ENCODE assay signal across 12 cellular contexts in the genomic region with DNA sequence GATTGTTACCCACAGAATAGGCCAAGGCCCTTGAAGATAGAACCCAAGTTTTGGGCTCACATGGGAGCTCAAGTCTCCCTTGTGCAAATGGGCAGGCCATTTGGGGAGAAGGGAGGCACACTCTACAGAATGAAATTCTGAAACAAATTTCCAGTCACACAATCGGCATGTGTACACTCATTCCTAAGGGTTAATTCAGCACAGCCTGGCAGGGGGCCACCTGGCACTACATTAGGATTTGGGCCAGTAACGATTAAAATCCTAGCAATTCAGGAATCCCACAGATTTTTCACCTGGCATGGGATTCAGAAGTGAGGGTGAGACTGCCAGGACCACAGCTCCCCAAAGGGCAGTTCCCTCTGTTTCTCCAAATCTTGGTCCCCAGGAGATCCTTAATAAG. TPM values are rescaled to one million over a fixed set of nuclear protein-coding genes. Genes with fewer than 3 reads are reported as not detected.
DNase-seq lines count a peak whose midpoint lies in the region; ATAC-seq and TF ChIP-seq lines count a peak whose summit lies in the region.
"Had no signal": no experiment of that assay in that cellular context is flagged by ENCODE, and none has a peak within 500 bp of the region (broad histone marks: within the 10 kb centered on the region; RNA-seq: fewer than 3 reads in every experiment).

No MANE protein-coding gene starts in this region.

- peaks cover 75 to 88% of the 10 kb centered on the region in 2 donors for H3K36me3 Mint-ChIP-seq in CD14-positive monocyte

- no peak for TF ChIP-seq POLR2A in GM18505 (IDR thresholded peaks at IDR 0.05; ENCODE audit: borderline replicate concordance, extremely low read depth, insufficient read depth, insufficient read length)

- H3K4me1 Mint-ChIP-seq in CD14-positive monocyte, result peaks cover 31% of the 10 kb centered on the region

- H3K4me3 ChIP-seq in astrocyte of the cerebellum (ENCODE audit: low read depth, low read length), result no peak overlapping the region
- H3K4me3 ChIP-seq: upper lobe of right lung had no signal

- no peaks in the 10 kb centered on the region for H3K27me3 Mint-ChIP-seq in CD14-positive monocyte (ENCODE audit: low read depth in 3 of 3)

- H3K4me3 Mint-ChIP-seq in CD14-positive monocyte, result no peak overlapping the region
- H3K4me3 Mint-ChIP-seq: activated T-cell treated with anti-CD3 and anti-CD28 coated beads, Interleukin-2, amount 50 U/mL, for 4 hours; T-helper 2 cell treated with Interferon-gamma antibody and Interleukin-4, amounts not matched to agents 5 μg/mL and 100 μg/mL, for 36 hours had no signal

- intact Hi-C loops in CD14-positive monocyte (cut with micrococcal nuclease), result no loop called here

- TF ChIP-seq CTCF in CD14-positive monocyte (IDR thresholded peaks at IDR 0.05), result no peak
- no peak for TF ChIP-seq CTCF in astrocyte of the cerebellum (IDR thresholded peaks at IDR 0.05; ENCODE audit: low read depth, low read length, missing control alignments)

- no peak for DNase-seq in CD14-positive monocyte (ENCODE audit: low spot score)
- DNase-seq in HS-27A (ENCODE audit: low read depth), result peak; percentile 73
- peak; percentile 65 for DNase-seq in astrocyte of the cerebellum (ENCODE audit: low read depth)
- peak; percentile 9 to 68 for DNase-seq in lung microvascular endothelial cell (ENCODE audit: low read depth in 2 of 2)
- no peak for DNase-seq in ureter (ENCODE audit: low spot score)
- DNase-seq: activated T-cell treated with anti-CD3 and anti-CD28 coated beads, Interleukin-2, amount 50 U/mL, for 4 hours; right cardiac atrium; upper lobe of right lung had no signal

- in situ Hi-C loops in astrocyte of the cerebellum (cut with HindIII; ENCODE audit: low sequenced_read_pairs), result loop anchor here (5.0 kb wide), 1 partner anchor 52 kb away; no protein-coding TSS in a partner anchor

- peak overlapping the region in 5 of 7 donors; percentile 48 to 80 (median 61) for H3K27ac Mint-ChIP-seq in CD14-positive monocyte

- H3K9me3 Mint-ChIP-seq in CD14-positive monocyte, result no peaks in the 10 kb centered on the region
- H3K9me3 Mint-ChIP-seq: activated T-cell treated with anti-CD3 and anti-CD28 coated beads, Interleukin-2, amount 50 U/mL, for 4 hours; T-helper 2 cell treated with Interferon-gamma antibody and Interleukin-4, amounts not matched to agents 5 μg/mL and 100 μg/mL, for 36 hours had no signal

- no peak for ATAC-seq in HG03159 (IDR thresholded peaks at IDR 0.05; ENCODE audit: unreplicated experiment)
- ATAC-seq in GM18505 (IDR thresholded peaks at IDR 0.05; ENCODE audit: unreplicated experiment), result no peak
- ATAC-seq in GM21529 (IDR thresholded peaks at IDR 0.05; ENCODE audit: unreplicated experiment), result no peak
- ATAC-seq: activated T-cell treated with anti-CD3 and anti-CD28 coated beads, Interleukin-2, amount 50 U/mL, for 4 hours; right cardiac atrium; upper lobe of right lung had no signal

RNA-seq across cellular contexts. Expression of a gene that starts 46.4 kb away (rescaled TPM):
- polyA plus RNA-seq in CD14-positive monocyte, result not detected
- total RNA-seq in lung microvascular endothelial cell, result not detected in 2 replicates
- total RNA-seq in ureter, result not detected
- total RNA-seq: activated T-cell treated with anti-CD3 and anti-CD28 coated beads, Interleukin-2, amount 50 U/mL, for 4 hours had no signal

Comparison
In these comparisons a context has a peak if more than half of its experiments do, and no peak if none do; other contexts are left out.
1. DNase-seq: peak in HS-27A (single experiment), astrocyte of the cerebellum (single experiment) and lung microvascular endothelial cell (2 of 2); none in CD14-positive monocyte (single experiment) and ureter (single experiment).